Comparison of ENCODE assay signal across 8 cellular contexts in the genomic region with DNA sequence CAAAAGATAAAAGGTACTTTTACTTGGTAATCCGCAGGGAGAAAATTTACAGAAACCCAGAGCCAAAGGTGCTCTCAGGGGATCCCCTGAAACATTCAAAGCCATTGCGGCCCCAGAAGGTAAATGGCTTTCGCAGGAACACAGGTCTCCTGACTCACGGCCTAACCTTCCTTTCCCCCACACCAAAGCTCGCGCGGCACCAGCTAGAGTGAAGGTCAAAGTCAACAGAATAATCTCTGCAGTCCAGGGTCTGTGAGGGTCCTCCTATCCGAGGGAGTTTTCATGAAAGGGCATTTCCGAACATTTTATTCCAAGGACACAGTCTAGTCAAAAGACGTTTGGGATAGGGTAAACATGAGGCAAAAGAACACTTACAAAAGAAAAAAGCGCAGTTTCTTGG. TPM values are rescaled to one million over a fixed set of nuclear protein-coding genes. Genes with fewer than 3 reads are reported as not detected.
DNase-seq lines count a peak whose midpoint lies in the region; ATAC-seq and FAIRE-seq lines count a peak whose summit lies in the region.

No MANE protein-coding gene starts in this region.

- H3K27ac ChIP-seq in iPS DF 6.9 (ENCODE audit: low read length) (no peak overlapping the region), small intestine (ENCODE audit: low read depth in 1 of 2, low read length in 1 of 2) (peak overlapping the region; percentile 80 to 92)

- no peak overlapping the region for H3K27ac Mint-ChIP-seq in activated T-helper 17 cell treated with anti-CD3 and anti-CD28 coated beads, Interleukin-2, amount 50 U/mL, for 72 hours

- no peak for ATAC-seq in activated T-helper 17 cell treated with anti-CD3 and anti-CD28 coated beads, Interleukin-2, amount 50 U/mL, for 72 hours (replicated peaks)
- ATAC-seq in HG03460 (IDR thresholded peaks at IDR 0.05; ENCODE audit: unreplicated experiment) (no peak), GM19452 (IDR thresholded peaks at IDR 0.05; ENCODE audit: unreplicated experiment) (no peak)

- no peaks in the 10 kb centered on the region for H3K36me3 Mint-ChIP-seq in activated T-helper 17 cell treated with anti-CD3 and anti-CD28 coated beads, Interleukin-2, amount 50 U/mL, for 72 hours (ENCODE audit: low read depth)

- peak overlapping the region; percentile 5 for H3K4me3 Mint-ChIP-seq in activated T-helper 17 cell treated with anti-CD3 and anti-CD28 coated beads, Interleukin-2, amount 50 U/mL, for 72 hours

- in situ Hi-C loops in HAP-1 (cut with MboI; ENCODE audit: low sequenced_read_pairs): no loop called here

- FAIRE-seq in small intestine (lab: Jason Lieb, UNC): no peak

- WGBS in iPS DF 6.9 (ENCODE audit: insufficient coverage, insufficient read length): no CpG with 5 or more reads among the region's 11 CpGs
- 9 to 16% (median 12%) methylated on average over 11 of the region's 11 CpGs for WGBS in small intestine, 3 donors

- H3K4me3 ChIP-seq in HAP-1 (peak overlapping the region; percentile 51), iPS DF 6.9 (ENCODE audit: low read length) (peak overlapping the region; percentile 92; the same call in 1 of the 2 replicates), small intestine (ENCODE audit: low read depth in 1 of 2, low read length in 2 of 2) (peak overlapping the region in 1 of 2 donors; percentile 70)

- H3K9me3 Mint-ChIP-seq in activated T-helper 17 cell treated with anti-CD3 and anti-CD28 coated beads, Interleukin-2, amount 50 U/mL, for 72 hours: no peaks in the 10 kb centered on the region

- H3K27me3 Mint-ChIP-seq in activated T-helper 17 cell treated with anti-CD3 and anti-CD28 coated beads, Interleukin-2, amount 50 U/mL, for 72 hours: peaks cover 7% of the 10 kb centered on the region

- H3K36me3 ChIP-seq in HAP-1 (replicated peaks) (no peaks in the 10 kb centered on the region), iPS DF 6.9 (ENCODE audit: control insufficient read depth, insufficient read depth, low read length) (no peaks in the 10 kb centered on the region), small intestine (ENCODE audit: control insufficient read depth in 2 of 2, insufficient read depth in 2 of 2, low read length in 2 of 2) (no peaks in the 10 kb centered on the region)

- no peaks in the 10 kb centered on the region for H3K4me1 Mint-ChIP-seq in activated T-helper 17 cell treated with anti-CD3 and anti-CD28 coated beads, Interleukin-2, amount 50 U/mL, for 72 hours

- H3K27me3 ChIP-seq in HAP-1 (ENCODE audit: low read depth): no peaks in the 10 kb centered on the region
- no peaks in the 10 kb centered on the region for H3K27me3 ChIP-seq in iPS DF 6.9 (ENCODE audit: control insufficient read depth, insufficient read depth, low read length)
- no peaks in the 10 kb centered on the region for H3K27me3 ChIP-seq in small intestine (ENCODE audit: control insufficient read depth in 2 of 2, insufficient read depth in 2 of 2, low read length in 2 of 2)

- peaks cover 27% of the 10 kb centered on the region for H3K4me1 ChIP-seq in HAP-1
- peaks cover 3% of the 10 kb centered on the region; the same call in 1 of the 2 replicates for H3K4me1 ChIP-seq in iPS DF 6.9 (ENCODE audit: control insufficient read depth, insufficient read depth, low read length)
- peaks cover 0 to 2% of the 10 kb centered on the region in 2 donors for H3K4me1 ChIP-seq in small intestine (ENCODE audit: control insufficient read depth in 2 of 2, insufficient read depth in 1 of 2, low read depth in 1 of 2, low read length in 1 of 2)

- DNase-seq in HAP-1 (ENCODE audit: low spot score in 2 of 2) (peak in 1 of 2 experiments; percentile 12), iPS DF 6.9 (ENCODE audit: low read depth, low spot score) (no peak), small intestine (peak; percentile 70), NCI-H82 (lab: John Stamatoyannopoulos, UW) (no peak)
- no peak for DNase-seq in activated CD4-positive, alpha-beta T cell treated with anti-CD3 and anti-CD28 coated beads for 48 hours

- H3K9me3 ChIP-seq in HAP-1 (no peaks in the 10 kb centered on the region; the same call in 1 of the 2 replicates), iPS DF 6.9 (ENCODE audit: control insufficient read depth, insufficient read depth, low read length) (no peaks in the 10 kb centered on the region), small intestine (ENCODE audit: control insufficient read depth, low read depth) (no peaks in the 10 kb centered on the region)

RNA-seq across cellular contexts. Expression of a gene that starts 0.6 kb away (rescaled TPM):
- total RNA-seq in activated T-helper 17 cell treated with anti-CD3 and anti-CD28 coated beads, Interleukin-2, amount 50 U/mL, for 72 hours: under 1 TPM in 1 of 2 donors, not detected in 1; 0.24 TPM
- polyA plus RNA-seq in small intestine: 1 to 10 TPM; 2.2 to 6.8 (median 2.2) TPM

RNA-seq across cellular contexts. Expression of a gene that starts 34.0 kb away (rescaled TPM):
- under 1 TPM; 0.35 to 0.42 TPM for total RNA-seq in activated T-helper 17 cell treated with anti-CD3 and anti-CD28 coated beads, Interleukin-2, amount 50 U/mL, for 72 hours
- polyA plus RNA-seq in small intestine: 1 to 10 TPM; 1.0 to 4.9 (median 3.8) TPM

RNA-seq across cellular contexts. Expression of a gene that starts 56.7 kb away (rescaled TPM):
- total RNA-seq in activated T-helper 17 cell treated with anti-CD3 and anti-CD28 coated beads, Interleukin-2, amount 50 U/mL, for 72 hours: under 1 TPM; 0.52 to 0.79 TPM
- polyA plus RNA-seq in small intestine: 10 to 100 TPM in 1 of 3 donors, 1 to 10 TPM in 1, under 1 TPM in 1; 0.67 to 14.6 (median 1.6) TPM
